Comparison of ENCODE assay signal across 2 cellular contexts in the genomic region with DNA sequence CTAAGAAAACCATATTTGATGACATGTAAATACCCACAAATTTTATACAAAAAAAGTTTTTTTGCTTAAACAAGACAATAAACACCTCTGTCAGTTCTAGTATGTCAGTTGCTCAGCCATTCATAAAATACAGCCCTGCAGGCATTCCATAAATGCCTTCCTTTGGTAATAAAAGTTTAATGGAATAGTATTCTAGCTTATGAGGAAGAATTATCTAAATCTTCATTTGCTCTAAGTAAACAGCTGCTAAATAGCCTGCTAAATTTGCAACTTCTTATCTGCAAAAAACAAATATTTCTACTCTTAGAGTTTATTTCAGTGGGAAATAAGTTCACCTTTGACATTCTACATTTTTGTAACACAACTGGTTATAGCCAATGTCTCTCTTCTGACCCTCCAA.
TF ChIP-seq lines count a peak whose summit lies in the region.

No MANE protein-coding gene starts in this region.

TF ChIP-seq in HEK293T, 16 proteins besides CTCF, POLR2A, EP300 and RAD21 (continued from another document):
- TF ChIP-seq FOXA1 (IDR thresholded peaks at IDR 0.05) (no peak), L3MBTL2 (conservative IDR thresholded peaks at IDR 0.05) (no peak), SUZ12 (IDR thresholded peaks at IDR 0.05) (no peak), HDGF (IDR thresholded peaks at IDR 0.05; ENCODE audit: borderline replicate concordance) (no peak)

TF ChIP-seq in liver, 16 proteins besides CTCF, POLR2A, EP300 and RAD21:
- no peak for TF ChIP-seq REST (IDR thresholded peaks at IDR 0.05)
- TF ChIP-seq NR2F2 (IDR thresholded peaks at IDR 0.05) = peak; percentile 95
- TF ChIP-seq FOXA1 (IDR thresholded peaks at IDR 0.05) = no peak
- TF ChIP-seq EGR1 (IDR thresholded peaks at IDR 0.05; ENCODE audit: low read depth in 2 of 2) = no peak
